ENCODE assay signal across 1 cellular context in genomic region chr16:8720080-8720966, GRCh38.
A peak's percentile ranks its signal among the peaks of the same experiment; 100 is the strongest.
TF ChIP-seq lines count a peak whose summit lies in the region.

No MANE protein-coding gene starts in this region.

TF ChIP-seq in HepG2, 621 proteins besides CTCF, POLR2A, EP300 and RAD21 (continued from another document and continues in another):
- no peak for TF ChIP-seq ZBTB40 (IDR thresholded peaks at IDR 0.05)
- 0 out of 2 replicates have a peak, but pooled peaks have one; percentile 20 for TF ChIP-seq ZBTB40 (CRISPR knock-in tag; IDR thresholded peaks at IDR 0.05)
- no peak for TF ChIP-seq YEATS4 (CRISPR knock-in tag; IDR thresholded peaks at IDR 0.05; ENCODE audit: borderline replicate concordance)
- TF ChIP-seq HOXA3 (CRISPR knock-in tag; IDR thresholded peaks at IDR 0.05) = no peak; the same call in 1 of the 2 replicates
- TF ChIP-seq FOXO1 (CRISPR knock-in tag; IDR thresholded peaks at IDR 0.05) = peak; percentile 27; the same call in 1 of the 2 replicates
- TF ChIP-seq HNRNPK (IDR thresholded peaks at IDR 0.05; ENCODE audit: low read depth, low read length, poor library complexity, severe bottlenecking) = no peak
- peak; percentile 62 for TF ChIP-seq SKI (IDR thresholded peaks at IDR 0.05; ENCODE audit: partially characterized antibody)
- TF ChIP-seq TOPORS (CRISPR knock-in tag; IDR thresholded peaks at IDR 0.05) = no peak
- TF ChIP-seq CREBL2 (CRISPR knock-in tag; IDR thresholded peaks at IDR 0.05; ENCODE audit: borderline replicate concordance) = no peak
- TF ChIP-seq FLYWCH1 (CRISPR knock-in tag; IDR thresholded peaks at IDR 0.05) = 0 out of 2 replicates have a peak, but pooled peaks have one; percentile 67
- no peak for TF ChIP-seq NR0B2 (CRISPR knock-in tag; IDR thresholded peaks at IDR 0.05)
- TF ChIP-seq MYPOP (CRISPR knock-in tag; IDR thresholded peaks at IDR 0.05) = no peak
- TF ChIP-seq ZNF557 (CRISPR knock-in tag; IDR thresholded peaks at IDR 0.05) = no peak
- no peak for TF ChIP-seq MBD4 (IDR thresholded peaks at IDR 0.05; ENCODE audit: borderline replicate concordance, low read length)
- peak; percentile 89 for TF ChIP-seq RFX1 (IDR thresholded peaks at IDR 0.05)
- TF ChIP-seq NR2C2 (CRISPR knock-in tag; IDR thresholded peaks at IDR 0.05; ENCODE audit: borderline replicate concordance) = 0 out of 2 replicates have a peak, but pooled peaks have one; percentile 18
- TF ChIP-seq ZBTB42 (CRISPR knock-in tag; IDR thresholded peaks at IDR 0.05) = no peak
- TF ChIP-seq ZNF264 (CRISPR knock-in tag; IDR thresholded peaks at IDR 0.05) = no peak
- no peak for TF ChIP-seq ZNF552 (CRISPR knock-in tag; IDR thresholded peaks at IDR 0.05; ENCODE audit: borderline replicate concordance)
- peak; percentile 10; the same call in 1 of the 2 replicates for TF ChIP-seq CREM (IDR thresholded peaks at IDR 0.05)
- no peak for TF ChIP-seq CREM (CRISPR knock-in tag; IDR thresholded peaks at IDR 0.05)
- no peak for TF ChIP-seq ZSCAN5A (CRISPR knock-in tag; IDR thresholded peaks at IDR 0.05; ENCODE audit: borderline replicate concordance)
- TF ChIP-seq RXRA (CRISPR knock-in tag; IDR thresholded peaks at IDR 0.05) = peak; percentile 77; the same call in 1 of the 2 replicates
- TF ChIP-seq TIGD3 (CRISPR knock-in tag; IDR thresholded peaks at IDR 0.05; ENCODE audit: borderline replicate concordance) = peak; percentile 77; the same call in 1 of the 2 replicates
- TF ChIP-seq DMAP1 (CRISPR knock-in tag; IDR thresholded peaks at IDR 0.05) = no peak
- no peak for TF ChIP-seq ZMYM4 (CRISPR knock-in tag; IDR thresholded peaks at IDR 0.05)
- peak; percentile 60 for TF ChIP-seq TEAD3 (CRISPR knock-in tag; optimal IDR thresholded peaks at IDR 0.05; ENCODE audit: borderline replicate concordance)
- no peak for TF ChIP-seq AFF4 (CRISPR knock-in tag; IDR thresholded peaks at IDR 0.05)
- TF ChIP-seq ZNF776 (CRISPR knock-in tag; IDR thresholded peaks at IDR 0.05) = no peak
- 0 out of 2 replicates have a peak, but pooled peaks have one; percentile 52 for TF ChIP-seq ATF2 (CRISPR knock-in tag; IDR thresholded peaks at IDR 0.05)
- TF ChIP-seq ASH2L (IDR thresholded peaks at IDR 0.05; ENCODE audit: insufficient read length, low read depth, low read length) = peak; percentile 69
- TF ChIP-seq PCBP1 (IDR thresholded peaks at IDR 0.05; ENCODE audit: borderline replicate concordance, low read depth, low read length) = no peak
- no peak for TF ChIP-seq ESRRA (CRISPR knock-in tag; IDR thresholded peaks at IDR 0.05; ENCODE audit: low read depth)
- TF ChIP-seq PAF1 (CRISPR knock-in tag; IDR thresholded peaks at IDR 0.05) = no peak
- TF ChIP-seq BRF2 (CRISPR knock-in tag; IDR thresholded peaks at IDR 0.05) = no peak
- 0 out of 2 replicates have a peak, but pooled peaks have one; percentile 31 for TF ChIP-seq ZBTB46 (CRISPR knock-in tag; IDR thresholded peaks at IDR 0.05; ENCODE audit: borderline replicate concordance)
- no peak for TF ChIP-seq ZNF253 (CRISPR knock-in tag; IDR thresholded peaks at IDR 0.05; ENCODE audit: borderline replicate concordance)
